In the genomic region with DNA sequence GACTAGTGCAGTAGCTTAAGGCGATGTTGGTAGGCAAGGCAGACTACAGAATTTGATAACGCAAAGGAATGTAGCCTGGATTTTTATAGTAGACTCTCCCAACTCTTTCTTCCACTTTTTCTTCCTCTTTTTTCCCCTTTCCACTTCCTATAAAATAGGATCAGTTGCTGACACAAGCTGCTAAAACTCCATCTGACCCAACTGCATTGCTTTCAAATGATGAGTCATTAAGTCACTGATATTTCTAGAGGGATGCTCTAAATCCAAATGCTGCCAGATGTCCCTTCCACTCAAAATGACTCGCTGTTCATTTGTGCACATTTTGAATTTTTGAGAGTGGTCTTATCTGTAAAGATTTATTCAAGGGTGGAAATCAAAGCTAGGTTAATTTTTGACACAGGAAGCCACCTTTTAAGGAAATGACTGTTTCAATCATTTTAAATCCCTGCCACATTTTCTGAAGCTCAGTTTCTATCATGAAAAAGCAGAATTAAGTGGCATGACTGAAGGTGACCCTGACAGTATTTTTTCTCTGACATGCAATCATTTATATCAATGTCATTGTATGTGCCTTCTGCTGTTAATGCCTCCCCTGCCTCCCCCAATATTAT, we compare ENCODE assay signal across 25 cellular contexts. TPM values are rescaled to one million over a fixed set of nuclear protein-coding genes. Genes with fewer than 3 reads are reported as not detected.
DNase-seq lines count a peak whose midpoint lies in the region; ATAC-seq, FAIRE-seq and TF ChIP-seq lines count a peak whose summit lies in the region.
"Had no signal": no experiment of that assay in that cellular context is flagged by ENCODE, and none has a peak within 500 bp of the region (broad histone marks: within the 10 kb centered on the region; RNA-seq: fewer than 3 reads in every experiment).

No MANE protein-coding gene starts in this region.

- H3K4me3 ChIP-seq in H1 (ENCODE audit: extremely low read depth in 1 of 4, insufficient read depth in 2 of 4, low read depth in 3 of 4, low read length in 4 of 4): no peak overlapping the region
- H3K4me3 ChIP-seq: hepatocyte, SJSA1 had no signal

- H2AFZ ChIP-seq in H1 (ENCODE audit: low read length): no peak overlapping the region
- H2AFZ ChIP-seq: hepatocyte, parathyroid adenoma had no signal

- no peak overlapping the region for H3K56ac ChIP-seq in H1 (replicated peaks; ENCODE audit: insufficient read length, low read depth, low read length)

- intact Hi-C loops in activated T-helper 1 cell treated with anti-CD3 and anti-CD28 coated beads, Interleukin-12 subunit alpha, Interleukin-12 subunit beta, Interleukin-2, Interleukin-4 antibody, amounts not matched to agents 30 ng/mL and 10 ng/mL and 1 ng/mL, durations not matched to agents 14 hours and 24 hours and 36 hours (cut with micrococcal nuclease): no loop called here

- no peaks in the 10 kb centered on the region for H3K79me2 ChIP-seq in H1 (ENCODE audit: control insufficient read depth in 1 of 2, insufficient read depth in 2 of 2, low read length in 2 of 2)
- H3K79me2 ChIP-seq: hepatocyte, parathyroid adenoma had no signal

- H3K4me1 ChIP-seq in H1 (replicated peaks in 1 of 4; ENCODE audit: control insufficient read depth in 3 of 4, insufficient read depth in 4 of 4, low read length in 3 of 4): peaks cover 0 to 19% (median 4%) of the 10 kb centered on the region in 4 experiments; a peak in 5 of 7 replicates
- H3K4me1 ChIP-seq: parathyroid adenoma, SJSA1 had no signal

- no peak for TF ChIP-seq EP300 in H1 (IDR thresholded peaks at IDR 0.05; ENCODE audit: borderline replicate concordance in 1 of 2, low read depth in 2 of 2, low read length in 2 of 2)

- no peaks in the 10 kb centered on the region for H3K9me3 Mint-ChIP-seq in activated T-helper 1 cell treated with anti-CD3 and anti-CD28 coated beads, Interleukin-12 subunit alpha, Interleukin-12 subunit beta, Interleukin-2, Interleukin-4 antibody, amounts not matched to agents 30 ng/mL and 10 ng/mL and 1 ng/mL, durations not matched to agents 14 hours and 24 hours and 36 hours
- H3K9me3 Mint-ChIP-seq: activated CD4-positive, alpha-beta T cell treated with anti-CD3 and anti-CD28 coated beads, Interleukin-2, amount 10 ng/mL, durations not matched to agents 7 days and 5 days; activated T-helper 17 cell treated with anti-CD3 and anti-CD28 coated beads, Interleukin-2, amount 50 U/mL, for 72 hours; central memory CD8-positive, alpha-beta T cell; type B pancreatic cell had no signal

- FAIRE-seq in H1 (lab: Jason Lieb, UNC): no peak
- FAIRE-seq: D721Med had no signal

- TF ChIP-seq POLR2A in H1 (IDR thresholded peaks at IDR 0.05; ENCODE audit: control extremely low read depth in 1 of 2, low read depth in 2 of 2, low read length in 2 of 2): no peak

- H3K27me3 ChIP-seq in H1 (replicated peaks in 1 of 4; ENCODE audit: control insufficient read depth in 3 of 4, extremely low read depth in 1 of 4, insufficient read depth in 3 of 4, low read length in 3 of 4): no peaks in the 10 kb centered on the region; a peak in 1 of 7 replicates

- no peak overlapping the region for H2BK5ac ChIP-seq in H1 (ENCODE audit: low read depth, low read length)

- no peak overlapping the region for H2AK5ac ChIP-seq in H1 (ENCODE audit: low read depth, low read length)

- peaks cover 7% of the 10 kb centered on the region for H3K4me1 Mint-ChIP-seq in activated T-helper 1 cell treated with anti-CD3 and anti-CD28 coated beads, Interleukin-12 subunit alpha, Interleukin-12 subunit beta, Interleukin-2, Interleukin-4 antibody, amounts not matched to agents 30 ng/mL and 10 ng/mL and 1 ng/mL, durations not matched to agents 14 hours and 24 hours and 36 hours (ENCODE audit: low read depth)
- H3K4me1 Mint-ChIP-seq: activated T-helper 17 cell treated with anti-CD3 and anti-CD28 coated beads, Interleukin-2, amount 50 U/mL, for 72 hours had no signal

- no peak overlapping the region for H2BK12ac ChIP-seq in H1 (ENCODE audit: low read depth, low read length)

- no peak overlapping the region for H3K27ac ChIP-seq in H1 (ENCODE audit: low read depth, low read length)
- H3K27ac ChIP-seq: hepatocyte, parathyroid adenoma, SJSA1 had no signal

- peak; percentile 40 for DNase-seq in Ammon's horn (ENCODE audit: low spot score)
- DNase-seq in HCEC 1CT: peak; percentile 58
- peak; percentile 52 for DNase-seq in NCI-H524 treated with DMSO at 0.1 percent for 48 hours (lab: John Stamatoyannopoulos, UW)
- no peak for DNase-seq in H1 (ENCODE audit: low read depth in 1 of 2, low spot score in 2 of 2)
- DNase-seq in activated T-helper 1 cell treated with anti-CD3 and anti-CD28 coated beads, Interleukin-12 subunit alpha, Interleukin-12 subunit beta, Interleukin-2, Interleukin-4 antibody, amounts not matched to agents 30 ng/mL and 10 ng/mL and 1 ng/mL, durations not matched to agents 14 hours and 24 hours and 36 hours (ENCODE audit: low spot score): no peak
- no peak for DNase-seq in activated effector memory CD4-positive, alpha-beta T cell treated with anti-CD3 and anti-CD28 coated beads, Interleukin-2, amount 50 U/mL, for 16 hours
- no peak for DNase-seq in stimulated activated CD4-positive, alpha-beta T cell treated with anti-CD3 and anti-CD28 coated beads, Interleukin-4, amount 100 ng/mL, for 4 hours
- DNase-seq: activated CD4-positive, alpha-beta T cell treated with anti-CD3 and anti-CD28 coated beads, Interleukin-2, amount 10 ng/mL, durations not matched to agents 7 days and 5 days; HFFc6; NCI-H1417 treated with DMSO at 0.1 percent for 48 hours; NCI-H510A; OCI-M1; stimulated activated CD4-positive, alpha-beta T cell treated with anti-CD3 and anti-CD28 coated beads, Interleukin-15, amount 100 ng/mL, for 24 hours; stimulated activated CD8-positive, alpha-beta memory T cell treated with anti-CD3 and anti-CD28 coated beads, Interleukin-4, amount 100 ng/mL, for 48 hours had no signal

- H3K23me2 ChIP-seq in H1 (ENCODE audit: low read depth, low read length): no peaks in the 10 kb centered on the region

- H3K36me3 ChIP-seq in H1 (ENCODE audit: control insufficient read depth in 2 of 4, insufficient read depth in 4 of 4, low read length in 3 of 4): no peaks in the 10 kb centered on the region
- H3K36me3 ChIP-seq: SJSA1 had no signal

- no peak overlapping the region for H3K4me3 Mint-ChIP-seq in activated T-helper 1 cell treated with anti-CD3 and anti-CD28 coated beads, Interleukin-12 subunit alpha, Interleukin-12 subunit beta, Interleukin-2, Interleukin-4 antibody, amounts not matched to agents 30 ng/mL and 10 ng/mL and 1 ng/mL, durations not matched to agents 14 hours and 24 hours and 36 hours
- H3K4me3 Mint-ChIP-seq: activated CD4-positive, alpha-beta T cell treated with anti-CD3 and anti-CD28 coated beads, Interleukin-2, amount 10 ng/mL, durations not matched to agents 7 days and 5 days; activated naive CD8-positive, alpha-beta T cell; activated T-helper 17 cell treated with anti-CD3 and anti-CD28 coated beads, Interleukin-2, amount 50 U/mL, for 72 hours; CD14-positive monocyte; central memory CD8-positive, alpha-beta T cell; HFFc6; type B pancreatic cell had no signal

- H3K4ac ChIP-seq in H1 (replicated peaks; ENCODE audit: insufficient read length, low read depth, low read length): no peak overlapping the region

- peaks cover 32% of the 10 kb centered on the region for H3K27me3 Mint-ChIP-seq in activated T-helper 1 cell treated with anti-CD3 and anti-CD28 coated beads, Interleukin-12 subunit alpha, Interleukin-12 subunit beta, Interleukin-2, Interleukin-4 antibody, amounts not matched to agents 30 ng/mL and 10 ng/mL and 1 ng/mL, durations not matched to agents 14 hours and 24 hours and 36 hours (ENCODE audit: insufficient read depth)
- H3K27me3 Mint-ChIP-seq: activated naive CD8-positive, alpha-beta T cell; activated T-helper 17 cell treated with anti-CD3 and anti-CD28 coated beads, Interleukin-2, amount 50 U/mL, for 72 hours; central memory CD8-positive, alpha-beta T cell had no signal

- H3K9ac ChIP-seq in H1 (replicated peaks in 1 of 4; ENCODE audit: extremely low read depth in 1 of 4, low read depth in 3 of 4, low read length in 3 of 4): no peak overlapping the region
- H3K9ac ChIP-seq: parathyroid adenoma had no signal

- WGBS in H1 (ENCODE audit: extremely low coverage in 1 of 2, insufficient coverage in 1 of 2, insufficient read length in 1 of 2, insufficient replicate concordance in 2 of 2, low coverage in 1 of 2, low lambda C conversion rate in 2 of 2, missing lambda C conversion rate in 1 of 2), 2 experiments: 90% methylated on average over 3 of the region's 3 CpGs; no CpG with 5 or more reads in 1 of the 2 experiments

- no peak overlapping the region for H3K23ac ChIP-seq in H1 (ENCODE audit: insufficient read length)

- no peak overlapping the region for H3K4me2 ChIP-seq in H1 (ENCODE audit: insufficient read depth in 1 of 2, low read depth in 2 of 2, low read length in 2 of 2)
- H3K4me2 ChIP-seq: hepatocyte had no signal

- H3K27ac Mint-ChIP-seq in activated T-helper 1 cell treated with anti-CD3 and anti-CD28 coated beads, Interleukin-12 subunit alpha, Interleukin-12 subunit beta, Interleukin-2, Interleukin-4 antibody, amounts not matched to agents 30 ng/mL and 10 ng/mL and 1 ng/mL, durations not matched to agents 14 hours and 24 hours and 36 hours: no peak overlapping the region
- H3K27ac Mint-ChIP-seq: activated CD4-positive, alpha-beta T cell treated with anti-CD3 and anti-CD28 coated beads, Interleukin-2, amount 10 ng/mL, durations not matched to agents 7 days and 5 days; activated naive CD8-positive, alpha-beta T cell; activated T-helper 17 cell treated with anti-CD3 and anti-CD28 coated beads, Interleukin-2, amount 50 U/mL, for 72 hours; HFFc6; type B pancreatic cell had no signal

- no peak overlapping the region for H3K14ac ChIP-seq in H1 (ENCODE audit: insufficient read length)

- H3K79me1 ChIP-seq in H1 (ENCODE audit: low read depth, low read length): no peaks in the 10 kb centered on the region

- H4K20me1 ChIP-seq in H1 (replicated peaks in 1 of 2; ENCODE audit: control insufficient read depth in 1 of 2, insufficient read depth in 2 of 2, low read length in 2 of 2): no peaks in the 10 kb centered on the region

- no peak overlapping the region for H4K5ac ChIP-seq in H1 (ENCODE audit: insufficient read length, low read depth, low read length)

- no peak for TF ChIP-seq RAD21 in H1 (IDR thresholded peaks at IDR 0.05 in 1 of 2, conservative IDR thresholded peaks at IDR 0.05 in 1 of 2; ENCODE audit: low read depth in 2 of 2, low read length in 2 of 2)

- H3K18ac ChIP-seq in H1 (ENCODE audit: extremely low read depth, low read length): no peak overlapping the region

- no peaks in the 10 kb centered on the region for H3K9me3 ChIP-seq in H1 (ENCODE audit: insufficient read depth in 2 of 2, low read depth in 1 of 2, low read length in 1 of 2)
- H3K9me3 ChIP-seq: SJSA1 had no signal

- no peak for ATAC-seq in GM18511 (IDR thresholded peaks at IDR 0.05; ENCODE audit: unreplicated experiment)
- ATAC-seq: activated T-helper 17 cell treated with anti-CD3 and anti-CD28 coated beads, Interleukin-2, amount 50 U/mL, for 72 hours; sciatic nerve had no signal

- no peaks in the 10 kb centered on the region for H3K36me3 Mint-ChIP-seq in activated T-helper 1 cell treated with anti-CD3 and anti-CD28 coated beads, Interleukin-12 subunit alpha, Interleukin-12 subunit beta, Interleukin-2, Interleukin-4 antibody, amounts not matched to agents 30 ng/mL and 10 ng/mL and 1 ng/mL, durations not matched to agents 14 hours and 24 hours and 36 hours (ENCODE audit: low read depth)
- H3K36me3 Mint-ChIP-seq: activated naive CD8-positive, alpha-beta T cell; CD14-positive monocyte; type B pancreatic cell had no signal

- no peak overlapping the region for H2BK120ac ChIP-seq in H1 (replicated peaks; ENCODE audit: low read depth, low read length)

- CTCF ChIA-PET in H1 (lab: Charles Lee; ENCODE audit: partially characterized antibody): interaction anchor here (0.6 to 1.5 kb wide), 3 partner anchors 20 to 70 kb away, joined by 3 to 4 read pairs (median 3); no protein-coding TSS in a partner anchor

- no peak overlapping the region for H2BK15ac ChIP-seq in H1 (ENCODE audit: low read length)

- POLR2A ChIA-PET in H1 (lab: Charles Lee; ENCODE audit: partially characterized antibody): interaction anchor here (0.5 kb wide), 1 partner anchor 134 kb away, joined by 4 read pairs; no protein-coding TSS in a partner anchor

- no peak overlapping the region for H4K8ac ChIP-seq in H1 (ENCODE audit: extremely low read depth, insufficient read depth, low read length)

- 0 out of 2 replicates have a peak overlapping the region, but pooled peaks have one; percentile 82 for H2BK20ac ChIP-seq in H1 (ENCODE audit: low read length)

- no peak overlapping the region for H4K91ac ChIP-seq in H1 (replicated peaks; ENCODE audit: insufficient read length, low read length)

- no peak for TF ChIP-seq CTCF in H1 (IDR thresholded peaks at IDR 0.05; ENCODE audit: control extremely low read depth in 1 of 3, insufficient read depth in 1 of 3, low read depth in 1 of 3, low read length in 3 of 3)

RNA-seq across cellular contexts. Expression of a gene that starts 25.8 kb away (rescaled TPM):
- total RNA-seq in H1 (2021; fragmentation: NEBNext Ultra II Directional; extraction: Animal tissue kit (Norgen Biotek cat#: 25700)): 8.6 and 11.0 TPM in 2 replicates
- polyA plus RNA-seq in H1 (2011; rRNA removed): 2.9 and 3.4 TPM in 2 replicates
- 3.7 TPM for polyA plus RNA-seq in H1 (2011; cell fraction: cytosol; rRNA removed)
- 9.6 TPM for polyA plus RNA-seq in H1 (2011; cell fraction: nucleus; rRNA removed)
- polyA plus RNA-seq in H1 (2012, experiment 1 of 2): 2.8 to 5.2 TPM (median 4.2 TPM) in 4 replicates
- polyA plus RNA-seq in H1 (2012, experiment 2 of 2): 0.37 TPM
- 2.7 TPM for polyA plus RNA-seq in H1 (2013, experiment 1 of 2)
- polyA plus RNA-seq in H1 (2013, experiment 2 of 2): 2.6 TPM
- polyA minus RNA-seq in H1 (2011; rRNA and poly(A)+ RNA removed): 10.4 and 10.8 TPM in 2 replicates
- 5.7 TPM for polyA minus RNA-seq in H1 (2011; cell fraction: cytosol; rRNA and poly(A)+ RNA removed)
- polyA minus RNA-seq in H1 (2011; cell fraction: nucleus; rRNA and poly(A)+ RNA removed): 21.6 TPM
- total RNA-seq in activated T-helper 1 cell treated with anti-CD3 and anti-CD28 coated beads, Interleukin-12 subunit alpha, Interleukin-12 subunit beta, Interleukin-2, Interleukin-4 antibody, amounts not matched to agents 30 ng/mL and 10 ng/mL and 1 ng/mL, durations not matched to agents 14 hours and 24 hours and 36 hours: 38.3 and 39.1 TPM in 2 replicates

Comparison
In these comparisons a context has a peak if more than half of its experiments do, and no peak if none do; other contexts are left out.
1. DNase-seq: peak in Ammon's horn (single experiment), HCEC 1CT (single experiment) and NCI-H524 treated with DMSO at 0.1 percent for 48 hours (single experiment); none in H1 (0 of 2), activated T-helper 1 cell treated with anti-CD3 and anti-CD28 coated beads, Interleukin-12 subunit alpha, Interleukin-12 subunit beta, Interleukin-2, Interleukin-4 antibody, amounts not matched to agents 30 ng/mL and 10 ng/mL and 1 ng/mL, durations not matched to agents 14 hours and 24 hours and 36 hours (single experiment), activated effector memory CD4-positive, alpha-beta T cell treated with anti-CD3 and anti-CD28 coated beads, Interleukin-2, amount 50 U/mL, for 16 hours (single experiment) and stimulated activated CD4-positive, alpha-beta T cell treated with anti-CD3 and anti-CD28 coated beads, Interleukin-4, amount 100 ng/mL, for 4 hours (0 of 2).